In the genomic region with DNA sequence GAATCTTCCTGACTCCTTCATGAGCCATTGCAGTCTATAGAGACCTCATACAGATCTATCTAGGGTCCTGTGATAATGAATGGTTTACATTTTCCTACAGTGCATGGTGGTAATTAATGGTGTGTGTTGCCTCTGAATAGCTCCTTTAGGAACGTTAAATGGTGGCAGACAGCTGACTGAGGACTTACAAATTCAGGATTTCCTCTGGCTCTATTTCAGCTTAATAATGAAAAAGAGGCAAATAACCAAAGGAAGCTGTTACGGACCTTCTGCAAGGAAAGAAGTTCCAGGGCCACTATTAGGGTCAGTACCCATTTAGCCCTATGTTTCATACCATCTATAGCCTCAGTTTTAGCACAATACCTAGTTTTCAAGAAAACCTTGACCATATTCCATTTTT, we compare ENCODE assay signal across 34 cellular contexts.
"Had no signal": no experiment of that assay in that cellular context is flagged by ENCODE, and none has a peak within 500 bp of the region (broad histone marks: within the 10 kb centered on the region; RNA-seq: fewer than 3 reads in every experiment).

No MANE protein-coding gene starts in this region.

- H3K27ac Mint-ChIP-seq: activated B cell treated with CpG ODN at 0.5 μM for 24 hours; activated CD4-positive, alpha-beta memory T cell treated with anti-CD3 and anti-CD28 coated beads, Interleukin-2, amount 10 ng/mL, durations not matched to agents 7 days and 5 days; activated naive CD4-positive, alpha-beta T cell treated with anti-CD3 and anti-CD28 coated beads, Interleukin-2, amount 10 ng/mL, durations not matched to agents 7 days and 5 days; activated naive CD4-positive, alpha-beta T cell treated with anti-CD3 and anti-CD28 coated beads, Interleukin-2, amount 50 U/mL, for 72 hours; activated naive CD8-positive, alpha-beta T cell treated with anti-CD3 and anti-CD28 coated beads, Interleukin-2, amount 10 ng/mL, durations not matched to agents 7 days and 5 days; activated T-cell treated with anti-CD3 and anti-CD28 coated beads, Interleukin-2, amount 50 U/mL, for 24 hours; activated T-cell treated with anti-CD3 and anti-CD28 coated beads, Interleukin-2, amount 50 U/mL, for 72 hours; endodermal cell; T-helper 2 cell treated with Interferon-gamma antibody and Interleukin-4, amounts not matched to agents 5 μg/mL and 100 μg/mL, for 36 hours had no signal

- H3K36me3 ChIP-seq: ascending aorta, breast epithelium, cardiac muscle cell, colonic mucosa, esophagus squamous epithelium, gastroesophageal sphincter, heart right ventricle had no signal

- H3K27me3 ChIP-seq: ascending aorta, breast epithelium, cardiac muscle cell, colonic mucosa, dorsolateral prefrontal cortex, esophagus squamous epithelium, gastroesophageal sphincter, heart right ventricle, hepatocyte had no signal

- H3K4me3 Mint-ChIP-seq: activated B cell treated with CpG ODN at 0.5 μM for 24 hours; activated CD4-positive, alpha-beta memory T cell treated with anti-CD3 and anti-CD28 coated beads, Interleukin-2, amount 10 ng/mL, durations not matched to agents 7 days and 5 days; activated naive CD4-positive, alpha-beta T cell treated with anti-CD3 and anti-CD28 coated beads, Interleukin-2, amount 10 ng/mL, durations not matched to agents 7 days and 5 days; activated naive CD8-positive, alpha-beta T cell treated with anti-CD3 and anti-CD28 coated beads, Interleukin-2, amount 10 ng/mL, durations not matched to agents 7 days and 5 days; activated T-cell treated with anti-CD3 and anti-CD28 coated beads, Interleukin-2, amount 50 U/mL, for 24 hours; activated T-cell treated with anti-CD3 and anti-CD28 coated beads, Interleukin-2, amount 50 U/mL, for 72 hours; endodermal cell; T-helper 2 cell treated with Interferon-gamma antibody and Interleukin-4, amounts not matched to agents 5 μg/mL and 100 μg/mL, for 36 hours had no signal

- ATAC-seq: activated CD4-positive, CD25-positive, alpha-beta regulatory T cell treated with anti-CD3 and anti-CD28 coated beads, Interleukin-2, amount 50 U/mL, for 24 hours; activated naive CD4-positive, alpha-beta T cell treated with anti-CD3 and anti-CD28 coated beads, Interleukin-2, amount 50 U/mL, for 72 hours; activated T-cell treated with anti-CD3 and anti-CD28 coated beads, Interleukin-2, amount 50 U/mL, for 72 hours; gastroesophageal sphincter; heart right ventricle; T-helper 17 cell had no signal

- DNase-seq: activated B cell treated with CpG ODN at 0.5 μM for 24 hours; activated CD4-positive, alpha-beta memory T cell treated with anti-CD3 and anti-CD28 coated beads, Interleukin-2, amount 10 ng/mL, durations not matched to agents 7 days and 5 days; activated CD4-positive, alpha-beta T cell treated with anti-CD3 and anti-CD28 coated beads for 48 hours; activated CD4-positive, alpha-beta T cell treated with anti-CD3 and anti-CD28 coated beads, Interleukin-2, amount 50 U/mL, for 4 hours; activated CD8-positive, alpha-beta memory T cell treated with anti-CD3 and anti-CD28 coated beads, Interleukin-2, amount 50 U/mL, for 48 hours; activated gamma-delta T cell; activated naive CD4-positive, alpha-beta T cell; activated naive CD4-positive, alpha-beta T cell treated with anti-CD3 and anti-CD28 coated beads, Interleukin-2, amount 10 ng/mL, durations not matched to agents 7 days and 5 days; activated naive CD8-positive, alpha-beta T cell treated with anti-CD3 and anti-CD28 coated beads, Interleukin-2, amount 10 ng/mL, durations not matched to agents 7 days and 5 days; activated T-cell treated with anti-CD3 and anti-CD28 coated beads for 4 hours; activated T-cell treated with anti-CD3 and anti-CD28 coated beads, Interleukin-2, amount 50 U/mL, for 24 hours; activated T-cell treated with anti-CD3 and anti-CD28 coated beads, Interleukin-2, amount 50 U/mL, for 72 hours; central memory CD4-positive, alpha-beta T cell; cerebellar nuclear complex; colonic mucosa; dorsolateral prefrontal cortex; effector memory CD4-positive, alpha-beta T cell; endodermal cell; erythroblast; esophagus squamous epithelium; foreskin melanocyte; heart right ventricle; T-helper 17 cell; T1000; WERI-Rb-1 had no signal

- H3K9me3 Mint-ChIP-seq: activated B cell treated with CpG ODN at 0.5 μM for 24 hours; activated CD4-positive, alpha-beta memory T cell treated with anti-CD3 and anti-CD28 coated beads, Interleukin-2, amount 10 ng/mL, durations not matched to agents 7 days and 5 days; activated naive CD4-positive, alpha-beta T cell treated with anti-CD3 and anti-CD28 coated beads, Interleukin-2, amount 10 ng/mL, durations not matched to agents 7 days and 5 days; activated naive CD4-positive, alpha-beta T cell treated with anti-CD3 and anti-CD28 coated beads, Interleukin-2, amount 50 U/mL, for 72 hours; activated naive CD8-positive, alpha-beta T cell treated with anti-CD3 and anti-CD28 coated beads, Interleukin-2, amount 10 ng/mL, durations not matched to agents 7 days and 5 days; activated T-cell treated with anti-CD3 and anti-CD28 coated beads, Interleukin-2, amount 50 U/mL, for 24 hours; activated T-cell treated with anti-CD3 and anti-CD28 coated beads, Interleukin-2, amount 50 U/mL, for 72 hours; brain; endodermal cell; T-helper 2 cell treated with Interferon-gamma antibody and Interleukin-4, amounts not matched to agents 5 μg/mL and 100 μg/mL, for 36 hours had no signal

- H3K27ac ChIP-seq: ascending aorta, breast epithelium, cardiac muscle cell, colonic mucosa, dorsolateral prefrontal cortex, esophagus squamous epithelium, gastroesophageal sphincter, heart right ventricle, hepatocyte, WERI-Rb-1 had no signal

- H3K4me1 Mint-ChIP-seq: endodermal cell had no signal

- H3K4me1 ChIP-seq: breast epithelium, colonic mucosa had no signal

- H3K27me3 Mint-ChIP-seq: activated B cell treated with CpG ODN at 0.5 μM for 24 hours; activated CD4-positive, alpha-beta memory T cell treated with anti-CD3 and anti-CD28 coated beads, Interleukin-2, amount 10 ng/mL, durations not matched to agents 7 days and 5 days; activated naive CD4-positive, alpha-beta T cell treated with anti-CD3 and anti-CD28 coated beads, Interleukin-2, amount 10 ng/mL, durations not matched to agents 7 days and 5 days; activated naive CD8-positive, alpha-beta T cell treated with anti-CD3 and anti-CD28 coated beads, Interleukin-2, amount 10 ng/mL, durations not matched to agents 7 days and 5 days; activated T-cell treated with anti-CD3 and anti-CD28 coated beads, Interleukin-2, amount 50 U/mL, for 24 hours; T-helper 17 cell had no signal

- H3K9me3 ChIP-seq: ascending aorta, breast epithelium, colonic mucosa, esophagus squamous epithelium, gastroesophageal sphincter, heart right ventricle had no signal

- H3K4me3 ChIP-seq: ascending aorta, breast epithelium, cardiac muscle cell, colonic mucosa, dorsolateral prefrontal cortex, esophagus squamous epithelium, gastroesophageal sphincter, heart right ventricle, hepatocyte had no signal
